In genomic region chr2:57296795-57297517, GRCh38 we compare ENCODE assay signal across 30 cellular contexts.
DNase-seq lines count a peak whose midpoint lies in the region; ATAC-seq and TF ChIP-seq lines count a peak whose summit lies in the region.
"Had no signal": no experiment of that assay in that cellular context is flagged by ENCODE, and none has a peak within 500 bp of the region (broad histone marks: within the 10 kb centered on the region; RNA-seq: fewer than 3 reads in every experiment).

No MANE protein-coding gene starts in this region.

- H3K27ac Mint-ChIP-seq in MCF 10A (ENCODE audit: low read depth, unreplicated experiment) = no peak overlapping the region
- H3K27ac Mint-ChIP-seq: activated CD4-positive, alpha-beta T cell treated with anti-CD3 and anti-CD28 coated beads, Interleukin-2, amount 10 ng/mL, durations not matched to agents 7 days and 5 days; CD4-positive, alpha-beta memory T cell; endodermal cell; mesothelial cell of epicardium; naive thymus-derived CD4-positive, alpha-beta T cell; T-helper 2 cell treated with Interferon-gamma antibody and Interleukin-4, amounts not matched to agents 5 μg/mL and 100 μg/mL, for 36 hours had no signal

- intact Hi-C loops in MCF 10A (cut with micrococcal nuclease) = no loop called here
- intact Hi-C loops in breast epithelium (cut with DNase I; ENCODE audit: low total_unique reads) = no loop called here
- intact Hi-C loops in head of caudate nucleus (cut with DNase I) = no loop called here

- H3K36me3 ChIP-seq in breast epithelium (no peaks in the 10 kb centered on the region), SJSA1 (no peaks in the 10 kb centered on the region)
- H3K36me3 ChIP-seq: cardiac muscle cell, esophagus squamous epithelium, HAP-1, thoracic aorta, vagina had no signal

- no peak for ATAC-seq in HG03457 (IDR thresholded peaks at IDR 0.05; ENCODE audit: unreplicated experiment)
- ATAC-seq in HG03159 (IDR thresholded peaks at IDR 0.05; ENCODE audit: unreplicated experiment) = no peak
- ATAC-seq in activated T-cell treated with anti-CD3 and anti-CD28 coated beads, Interleukin-2, amount 50 U/mL, for 4 hours = no peak
- ATAC-seq: left ventricle myocardium superior; naive thymus-derived CD4-positive, alpha-beta T cell; Right ventricle myocardium inferior had no signal

- no peaks in the 10 kb centered on the region for H3K27me3 Mint-ChIP-seq in MCF 10A (ENCODE audit: insufficient read depth, unreplicated experiment)
- H3K27me3 Mint-ChIP-seq in activated T-cell treated with anti-CD3 and anti-CD28 coated beads, Interleukin-2, amount 50 U/mL, for 4 hours (ENCODE audit: low read depth) = no peaks in the 10 kb centered on the region
- H3K27me3 Mint-ChIP-seq: activated CD4-positive, alpha-beta T cell treated with anti-CD3 and anti-CD28 coated beads, Interleukin-2, amount 10 ng/mL, durations not matched to agents 7 days and 5 days; CD4-positive, alpha-beta memory T cell; naive thymus-derived CD4-positive, alpha-beta T cell had no signal

- no TSS peak for BruUV-seq in MCF 10A (replicated peaks; lab: Mats Ljungman, UMichigan)

- H3K27ac ChIP-seq in breast epithelium (no peak overlapping the region), SJSA1 (peak overlapping the region; percentile 77), epithelial cell of prostate (peak overlapping the region; percentile 14)
- H3K27ac ChIP-seq: 22Rv1, cardiac muscle cell, esophagus squamous epithelium, thoracic aorta, vagina, VCaP had no signal

- no peaks in the 10 kb centered on the region for H3K9me3 Mint-ChIP-seq in MCF 10A (ENCODE audit: unreplicated experiment)
- H3K9me3 Mint-ChIP-seq in activated T-cell treated with anti-CD3 and anti-CD28 coated beads, Interleukin-2, amount 50 U/mL, for 4 hours = peaks cover 5% of the 10 kb centered on the region
- H3K9me3 Mint-ChIP-seq: activated CD4-positive, alpha-beta T cell treated with anti-CD3 and anti-CD28 coated beads, Interleukin-2, amount 10 ng/mL, durations not matched to agents 7 days and 5 days; endodermal cell; mesothelial cell of epicardium had no signal

- no peak overlapping the region for H3K4me3 Mint-ChIP-seq in MCF 10A (ENCODE audit: unreplicated experiment)
- no peak overlapping the region for H3K4me3 Mint-ChIP-seq in activated T-cell treated with anti-CD3 and anti-CD28 coated beads, Interleukin-2, amount 50 U/mL, for 4 hours
- H3K4me3 Mint-ChIP-seq: activated CD4-positive, alpha-beta T cell treated with anti-CD3 and anti-CD28 coated beads, Interleukin-2, amount 10 ng/mL, durations not matched to agents 7 days and 5 days; CD4-positive, alpha-beta memory T cell; endodermal cell; mesothelial cell of epicardium; naive thymus-derived CD4-positive, alpha-beta T cell; T-helper 2 cell treated with Interferon-gamma antibody and Interleukin-4, amounts not matched to agents 5 μg/mL and 100 μg/mL, for 36 hours had no signal

- TF ChIP-seq CTCF in MCF 10A (IDR thresholded peaks at IDR 0.05; ENCODE audit: unreplicated experiment) = no peak
- no peak for TF ChIP-seq CTCF in breast epithelium (IDR thresholded peaks at IDR 0.05)

- H3K27me3 ChIP-seq in breast epithelium = no peaks in the 10 kb centered on the region
- no peaks in the 10 kb centered on the region for H3K27me3 ChIP-seq in SJSA1 (replicated peaks)
- H3K27me3 ChIP-seq: cardiac muscle cell, esophagus squamous epithelium, vagina had no signal

- TF ChIP-seq POLR2A in breast epithelium (IDR thresholded peaks at IDR 0.05) = no peak

- POLR2A ChIA-PET in MCF 10A (lab: Yijun Ruan, JAX) = no interaction called here

- CTCF ChIA-PET in MCF 10A (lab: Yijun Ruan, JAX) = no interaction called here

- H3K4me1 ChIP-seq in breast epithelium (no peaks in the 10 kb centered on the region), SJSA1 (replicated peaks) (peaks cover 4% of the 10 kb centered on the region)
- H3K4me1 ChIP-seq: esophagus squamous epithelium, HAP-1, vagina had no signal

- H3K36me3 Mint-ChIP-seq in MCF 10A (ENCODE audit: insufficient read depth, unreplicated experiment) = no peaks in the 10 kb centered on the region
- no peaks in the 10 kb centered on the region for H3K36me3 Mint-ChIP-seq in activated T-cell treated with anti-CD3 and anti-CD28 coated beads, Interleukin-2, amount 50 U/mL, for 4 hours (ENCODE audit: insufficient read depth)
- H3K36me3 Mint-ChIP-seq: CD4-positive, alpha-beta memory T cell; mesothelial cell of epicardium; naive thymus-derived CD4-positive, alpha-beta T cell had no signal

- H3K9me3 ChIP-seq in breast epithelium (no peaks in the 10 kb centered on the region), SJSA1 (replicated peaks) (no peaks in the 10 kb centered on the region)
- H3K9me3 ChIP-seq: esophagus squamous epithelium, HAP-1, thoracic aorta, vagina had no signal

- H3K4me3 ChIP-seq in breast epithelium = no peak overlapping the region
- H3K4me3 ChIP-seq in SJSA1 = no peak overlapping the region
- H3K4me3 ChIP-seq: cardiac muscle cell, esophagus squamous epithelium, HAP-1, thoracic aorta, vagina had no signal

- DNase-seq in MCF 10A (ENCODE audit: unreplicated experiment) (peak; percentile 47), breast epithelium (ENCODE audit: low spot score in 2 of 2) (no peak), SJSA1 (ENCODE audit: low read depth in 1 of 2, low spot score in 2 of 2) (peak in 1 of 2 experiments; percentile 54), epithelial cell of prostate (ENCODE audit: low read depth, low spot score) (peak; percentile 29), head of caudate nucleus (no peak)
- DNase-seq in activated T-cell treated with anti-CD3 and anti-CD28 coated beads, Interleukin-2, amount 50 U/mL, for 4 hours = no peak
- DNase-seq: activated CD4-positive, alpha-beta T cell treated with anti-CD3 and anti-CD28 coated beads, Interleukin-2, amount 10 ng/mL, durations not matched to agents 7 days and 5 days; activated naive CD4-positive, alpha-beta T cell treated with Interleukin-2 at 50 U/mL for 16 hours; activated T-cell treated with anti-CD3 and anti-CD28 coated beads, Interleukin-2, amount 50 U/mL, for 48 hours; CD4-positive, alpha-beta memory T cell; endodermal cell; esophagus squamous epithelium; left ventricle myocardium superior; MV-4-11; naive thymus-derived CD4-positive, alpha-beta T cell; NCI-H146; NCI-H446 treated with DMSO at 0.1 percent for 48 hours; nucleus accumbens; stimulated activated naive CD4-positive, alpha-beta T cell treated with Interleukin-2 at 50 U/mL for 16 hours had no signal

- H3K4me1 Mint-ChIP-seq in MCF 10A (ENCODE audit: insufficient read depth, unreplicated experiment) = no peaks in the 10 kb centered on the region
- no peaks in the 10 kb centered on the region for H3K4me1 Mint-ChIP-seq in activated T-cell treated with anti-CD3 and anti-CD28 coated beads, Interleukin-2, amount 50 U/mL, for 4 hours (ENCODE audit: low read depth)
- H3K4me1 Mint-ChIP-seq: activated CD4-positive, alpha-beta T cell treated with anti-CD3 and anti-CD28 coated beads, Interleukin-2, amount 10 ng/mL, durations not matched to agents 7 days and 5 days; CD4-positive, alpha-beta memory T cell; endodermal cell; mesothelial cell of epicardium; naive thymus-derived CD4-positive, alpha-beta T cell had no signal

Comparison
In these comparisons a context has a peak if more than half of its experiments do, and no peak if none do; other contexts are left out.
1. DNase-seq: peak in MCF 10A (single experiment) and epithelial cell of prostate (single experiment); none in breast epithelium (0 of 2), head of caudate nucleus (0 of 42) and activated T-cell treated with anti-CD3 and anti-CD28 coated beads, Interleukin-2, amount 50 U/mL, for 4 hours (single experiment).
2. H3K27ac ChIP-seq: peak in SJSA1 (single experiment) and epithelial cell of prostate (single experiment); none in breast epithelium (0 of 2).